ENCODE assay signal across 10 cellular contexts in the genomic region with DNA sequence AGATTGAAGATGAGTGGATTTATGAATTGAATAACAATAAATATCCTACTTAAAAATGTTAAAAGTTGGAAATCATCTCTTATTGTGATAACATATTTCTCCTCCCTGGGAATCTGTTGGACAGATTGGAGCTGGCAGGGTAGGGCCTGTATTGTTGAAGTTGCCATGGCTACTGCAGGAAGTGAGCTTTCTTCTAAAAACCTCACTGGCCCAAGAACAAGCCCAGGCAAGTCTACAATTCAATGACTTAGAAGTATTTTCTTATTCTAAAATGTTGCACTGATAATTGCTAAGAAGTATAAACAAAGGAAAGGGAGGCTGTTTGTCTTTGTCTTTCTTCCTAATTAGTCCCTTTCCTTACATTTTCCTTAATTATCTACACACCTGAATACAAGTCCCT.
DNase-seq lines count a peak whose midpoint lies in the region; ATAC-seq and TF ChIP-seq lines count a peak whose summit lies in the region.
"Had no signal": no experiment of that assay in that cellular context is flagged by ENCODE, and none has a peak within 500 bp of the region (broad histone marks: within the 10 kb centered on the region; RNA-seq: fewer than 3 reads in every experiment).

No MANE protein-coding gene starts in this region.

- H3K36me3 Mint-ChIP-seq in activated T-cell treated with anti-CD3 and anti-CD28 coated beads, Interleukin-2, amount 50 U/mL, for 24 hours (ENCODE audit: low read depth): no peaks in the 10 kb centered on the region

- BruUV-seq in IMR-90 (replicated peaks; lab: Mats Ljungman, UMichigan): no TSS peak

- no peaks in the 10 kb centered on the region for H3K79me1 ChIP-seq in IMR-90 (ENCODE audit: low read depth in 1 of 2, low read length in 2 of 2)

- H3K56ac ChIP-seq in IMR-90 (ENCODE audit: extremely low read depth, insufficient read depth, low read length): no peak overlapping the region

- H2BK120ac ChIP-seq in IMR-90 (ENCODE audit: low read depth, low read length): peak overlapping the region; percentile 47; the same call in 1 of the 2 replicates

- DNase-seq in DMS 273 treated with DMSO at 0.1 percent for 48 hours (lab: John Stamatoyannopoulos, UW) (peak; percentile 22), IMR-90 (peak; percentile 54), astrocyte of the spinal cord (ENCODE audit: low read depth, low spot score) (peak; percentile 71), kidney glomerular epithelial cell (lab: John Stamatoyannopoulos, UW) (peak; percentile 11), SKM-1 (lab: John Stamatoyannopoulos, UW; ENCODE audit: unreplicated experiment) (no peak), RPMI8226 (no peak)
- no peak for DNase-seq in activated T-cell treated with anti-CD3 and anti-CD28 coated beads, Interleukin-2, amount 50 U/mL, for 24 hours
- DNase-seq in activated T-cell treated with anti-CD3 and anti-CD28 coated beads, Interleukin-2, amount 50 U/mL, for 48 hours: no peak
- DNase-seq: midbrain; stimulated activated CD4-positive, alpha-beta T cell treated with anti-CD3 and anti-CD28 coated beads, Interleukin-15, amount 100 ng/mL, for 24 hours had no signal

- no peak for TF ChIP-seq CTCF in IMR-90 (conservative IDR thresholded peaks at IDR 0.05; ENCODE audit: low read depth, low read length)
- no peak for TF ChIP-seq CTCF in astrocyte of the spinal cord (IDR thresholded peaks at IDR 0.05; ENCODE audit: low read depth, low read length)

- peaks cover 3% of the 10 kb centered on the region for H3K9me3 Mint-ChIP-seq in activated T-cell treated with anti-CD3 and anti-CD28 coated beads, Interleukin-2, amount 50 U/mL, for 24 hours

- no peak overlapping the region for H4K91ac ChIP-seq in IMR-90 (ENCODE audit: insufficient read depth, low read depth, low read length)

- no peak overlapping the region for H2AFZ ChIP-seq in IMR-90 (replicated peaks; ENCODE audit: low read length, poor library complexity)

- no peak overlapping the region for H3K9ac ChIP-seq in IMR-90 (ENCODE audit: low read depth, low read length)

- no peak for TF ChIP-seq POLR2A in IMR-90 (IDR thresholded peaks at IDR 0.05; ENCODE audit: low read depth, low read length)

- no peaks in the 10 kb centered on the region for H3K36me3 ChIP-seq in IMR-90 (ENCODE audit: control insufficient read depth, insufficient read depth, low read length)

- no peak overlapping the region for H3K4ac ChIP-seq in IMR-90 (ENCODE audit: low read depth, low read length)

- 0 out of 2 replicates have a peak, but pooled peaks cover 2% of the 10 kb centered on the region for H3K9me3 ChIP-seq in IMR-90 (ENCODE audit: control insufficient read depth, insufficient read depth, low read length)

- dilution Hi-C loops in IMR-90 (cut with HindIII; ENCODE audit: low sequenced_read_pairs, unreplicated experiment): no loop called here

- in situ Hi-C loops in IMR-90 (cut with MboI; ENCODE audit: low sequenced_read_pairs) (no loop called here), astrocyte of the spinal cord (cut with HindIII; ENCODE audit: low sequenced_read_pairs) (no loop called here)

- POLR2A ChIA-PET in IMR-90 (lab: Charles Lee; ENCODE audit: unreplicated experiment): no interaction called here

- H3K4me3 Mint-ChIP-seq in activated T-cell treated with anti-CD3 and anti-CD28 coated beads, Interleukin-2, amount 50 U/mL, for 24 hours: no peak overlapping the region

- no peaks in the 10 kb centered on the region for H3K9me1 ChIP-seq in IMR-90 (ENCODE audit: insufficient read depth, low read length)

- no peak overlapping the region for H3K4me2 ChIP-seq in IMR-90 (ENCODE audit: low read depth, low read length)

- CTCF ChIA-PET in IMR-90 (lab: Yijun Ruan, JAX): no interaction called here

- H3K23ac ChIP-seq in IMR-90 (ENCODE audit: low read depth, low read length): no peak overlapping the region

- no peak overlapping the region for H3K27ac Mint-ChIP-seq in activated T-cell treated with anti-CD3 and anti-CD28 coated beads, Interleukin-2, amount 50 U/mL, for 24 hours

- peak overlapping the region; percentile 77; the same call in 1 of the 2 replicates for H3K18ac ChIP-seq in IMR-90 (ENCODE audit: low read depth, low read length)

- no peak for TF ChIP-seq RAD21 in IMR-90 (IDR thresholded peaks at IDR 0.05; ENCODE audit: low read length)

- H3K27ac ChIP-seq in IMR-90 (ENCODE audit: insufficient read depth, low read length): no peak overlapping the region

- H3K4me1 Mint-ChIP-seq in activated T-cell treated with anti-CD3 and anti-CD28 coated beads, Interleukin-2, amount 50 U/mL, for 24 hours (ENCODE audit: low read depth): no peaks in the 10 kb centered on the region

- H2BK15ac ChIP-seq in IMR-90 (ENCODE audit: low read depth, low read length): no peak overlapping the region

- H2BK5ac ChIP-seq in IMR-90 (ENCODE audit: low read depth, low read length, poor library complexity, severe bottlenecking): no peak overlapping the region

- no peak overlapping the region for H3K14ac ChIP-seq in IMR-90 (replicated peaks; ENCODE audit: low read depth, low read length)

- no peak for ATAC-seq in IMR-90 (ENCODE audit: low read depth)

- no peak overlapping the region for H2BK20ac ChIP-seq in IMR-90 (ENCODE audit: low read depth, low read length)

- intact Hi-C loops in IMR-90 (cut with micrococcal nuclease): no loop called here

- H2AK9ac ChIP-seq in IMR-90 (replicated peaks; ENCODE audit: low read depth, low read length, poor library complexity): no peak overlapping the region

- peaks cover 5% of the 10 kb centered on the region for H3K27me3 ChIP-seq in IMR-90 (ENCODE audit: control insufficient read depth, insufficient read depth, low read length)

- H3K4me1 ChIP-seq in IMR-90 (ENCODE audit: control insufficient read depth, insufficient read depth, low read length): no peaks in the 10 kb centered on the region; the same call in 1 of the 2 replicates

- H2AK5ac ChIP-seq in IMR-90 (ENCODE audit: low read depth, low read length): no peak overlapping the region

- H4K8ac ChIP-seq in IMR-90 (ENCODE audit: low read depth in 2 of 2, low read length in 2 of 2): no peak overlapping the region

- H4K20me1 ChIP-seq in IMR-90 (ENCODE audit: insufficient read depth, low read length): no peaks in the 10 kb centered on the region

- H4K5ac ChIP-seq in IMR-90 (ENCODE audit: low read depth, low read length): no peak overlapping the region

- no peak overlapping the region for H3K4me3 ChIP-seq in IMR-90 (ENCODE audit: insufficient read depth, low read depth, low read length)
- H3K4me3 ChIP-seq in astrocyte of the spinal cord (ENCODE audit: low read depth, low read length): no peak overlapping the region

- peaks cover 6% of the 10 kb centered on the region for H3K27me3 Mint-ChIP-seq in activated T-cell treated with anti-CD3 and anti-CD28 coated beads, Interleukin-2, amount 50 U/mL, for 24 hours

TF ChIP-seq in IMR-90, 13 proteins besides CTCF, POLR2A, EP300 and RAD21:
- TF ChIP-seq CEBPB (IDR thresholded peaks at IDR 0.05; ENCODE audit: low read depth, low read length): no peak
- TF ChIP-seq CHD1 (IDR thresholded peaks at IDR 0.05; ENCODE audit: low read depth, low read length): no peak
- TF ChIP-seq FOS (IDR thresholded peaks at IDR 0.05; ENCODE audit: low read depth, low read length): no peak
- no peak for TF ChIP-seq MXI1 (IDR thresholded peaks at IDR 0.05; ENCODE audit: borderline replicate concordance, low read depth, low read length)
- no peak for TF ChIP-seq RFX5 (IDR thresholded peaks at IDR 0.05; ENCODE audit: low read depth, low read length)
- TF ChIP-seq NFE2L2 (IDR thresholded peaks at IDR 0.05; ENCODE audit: low read depth, low read length): no peak
- no peak for TF ChIP-seq BHLHE40 (IDR thresholded peaks at IDR 0.05; ENCODE audit: low read depth, low read length)
- no peak for TF ChIP-seq RCOR1 (IDR thresholded peaks at IDR 0.05; ENCODE audit: insufficient replicate concordance, low read length)
- TF ChIP-seq, protein P1, sequence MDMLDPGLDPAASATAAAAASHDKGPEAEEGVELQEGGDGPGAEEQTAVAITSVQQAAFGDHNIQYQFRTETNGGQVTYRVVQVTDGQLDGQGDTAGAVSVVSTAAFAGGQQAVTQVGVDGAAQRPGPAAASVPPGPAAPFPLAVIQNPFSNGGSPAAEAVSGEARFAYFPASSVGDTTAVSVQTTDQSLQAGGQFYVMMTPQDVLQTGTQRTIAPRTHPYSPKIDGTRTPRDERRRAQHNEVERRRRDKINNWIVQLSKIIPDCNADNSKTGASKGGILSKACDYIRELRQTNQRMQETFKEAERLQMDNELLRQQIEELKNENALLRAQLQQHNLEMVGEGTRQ (IDR thresholded peaks at IDR 0.05; ENCODE audit: low read depth, low read length): no peak
- no peak for TF ChIP-seq MAZ (IDR thresholded peaks at IDR 0.05; ENCODE audit: borderline replicate concordance, low read depth, low read length)
- no peak for TF ChIP-seq MAFK (IDR thresholded peaks at IDR 0.05; ENCODE audit: low read depth, low read length)
- TF ChIP-seq, protein P2, sequence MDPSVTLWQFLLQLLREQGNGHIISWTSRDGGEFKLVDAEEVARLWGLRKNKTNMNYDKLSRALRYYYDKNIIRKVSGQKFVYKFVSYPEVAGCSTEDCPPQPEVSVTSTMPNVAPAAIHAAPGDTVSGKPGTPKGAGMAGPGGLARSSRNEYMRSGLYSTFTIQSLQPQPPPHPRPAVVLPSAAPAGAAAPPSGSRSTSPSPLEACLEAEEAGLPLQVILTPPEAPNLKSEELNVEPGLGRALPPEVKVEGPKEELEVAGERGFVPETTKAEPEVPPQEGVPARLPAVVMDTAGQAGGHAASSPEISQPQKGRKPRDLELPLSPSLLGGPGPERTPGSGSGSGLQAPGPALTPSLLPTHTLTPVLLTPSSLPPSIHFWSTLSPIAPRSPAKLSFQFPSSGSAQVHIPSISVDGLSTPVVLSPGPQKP (IDR thresholded peaks at IDR 0.05; ENCODE audit: borderline replicate concordance, low read depth, low read length): no peak
- no peak for TF ChIP-seq SMC3 (IDR thresholded peaks at IDR 0.05; ENCODE audit: low read depth, low read length)
TF ChIP-seq in IMR-90: peak in this region for 0.

Comparison
In these comparisons a context has a peak if more than half of its experiments do, and no peak if none do; other contexts are left out.
1. DNase-seq: peak in DMS 273 treated with DMSO at 0.1 percent for 48 hours (single experiment), IMR-90 (single experiment), astrocyte of the spinal cord (single experiment) and kidney glomerular epithelial cell (single experiment); none in activated T-cell treated with anti-CD3 and anti-CD28 coated beads, Interleukin-2, amount 50 U/mL, for 24 hours (single experiment), activated T-cell treated with anti-CD3 and anti-CD28 coated beads, Interleukin-2, amount 50 U/mL, for 48 hours (0 of 2), SKM-1 (single experiment) and RPMI8226 (single experiment).